Comparison of ENCODE assay signal across 1 cellular context in the genomic region with DNA sequence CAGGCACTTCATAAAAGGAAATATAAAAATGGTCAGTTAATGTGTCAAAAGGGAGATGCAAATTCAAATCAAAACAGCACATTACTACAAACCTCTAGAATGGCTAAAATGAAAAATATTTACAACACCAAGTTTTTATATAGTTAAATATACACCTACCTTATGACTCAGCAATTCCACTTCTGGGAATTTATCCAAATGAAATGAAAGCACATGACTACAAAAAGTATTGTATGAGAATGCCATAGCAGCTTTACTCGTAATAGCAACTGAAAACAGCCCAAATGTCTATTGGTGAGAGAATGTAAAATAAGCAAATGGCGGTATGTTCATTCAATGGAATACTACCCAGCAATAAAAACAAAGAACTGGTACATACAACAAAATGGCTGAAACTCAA.
TF ChIP-seq lines count a peak whose summit lies in the region.

No MANE protein-coding gene starts in this region.

TF ChIP-seq in HepG2, 621 proteins besides CTCF, POLR2A, EP300 and RAD21 (continued from another document):
- no peak for TF ChIP-seq ZMAT3 (CRISPR knock-in tag; conservative IDR thresholded peaks at IDR 0.05)
- no peak for TF ChIP-seq ZBTB8A (CRISPR knock-in tag; IDR thresholded peaks at IDR 0.05; ENCODE audit: borderline replicate concordance, low read depth)
